Comparison of ENCODE assay signal across 9 cellular contexts in the genomic region with DNA sequence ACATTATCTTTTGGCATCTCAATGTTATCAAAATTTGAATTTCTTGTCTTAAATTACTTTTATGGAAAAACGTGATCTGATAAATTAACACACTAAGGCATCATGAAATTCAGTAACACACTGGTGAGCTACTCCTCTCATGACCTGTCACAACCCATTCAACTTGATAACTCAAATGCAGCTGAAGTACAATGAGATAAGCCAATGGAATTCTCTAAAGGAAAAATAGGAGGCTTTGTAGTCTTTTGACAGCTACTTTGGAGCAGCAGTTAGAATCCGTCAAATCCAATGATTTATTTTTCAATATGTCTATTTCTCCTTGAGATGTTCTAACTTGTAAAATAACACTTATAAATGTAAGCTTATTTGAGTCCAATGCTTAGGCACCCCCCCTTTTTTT.
"Had no signal": no experiment of that assay in that cellular context is flagged by ENCODE, and none has a peak within 500 bp of the region (broad histone marks: within the 10 kb centered on the region; RNA-seq: fewer than 3 reads in every experiment).

No MANE protein-coding gene starts in this region.

- H2AFZ ChIP-seq: GM23248, GM23338 had no signal

- DNase-seq: GM23248, GOT3, H7, H9, HCEC 1CT, HFFc6 had no signal

- H3K4me1 Mint-ChIP-seq: GM23338, H9 had no signal

- ATAC-seq: GM23338, HCT116 had no signal

- H3K4me2 ChIP-seq: GM23338 had no signal

- H3K9ac ChIP-seq: GM23248 had no signal

- H3K4me3 ChIP-seq: GM23248, GM23338, HAP-1 had no signal

- H3K9me3 ChIP-seq: HAP-1 had no signal

- H3K27ac ChIP-seq: GM23248 had no signal

- H3K27ac Mint-ChIP-seq: GM23338, H9, HFFc6 had no signal

- H3K4me3 Mint-ChIP-seq: GM23338, H9, HFFc6 had no signal

- H3K36me3 ChIP-seq: HAP-1 had no signal
